Comparison of ENCODE assay signal across 6 cellular contexts in genomic region chr2:70633508-70633907, GRCh38.
"Had no signal": no experiment of that assay in that cellular context is flagged by ENCODE, and none has a peak within 500 bp of the region (broad histone marks: within the 10 kb centered on the region; RNA-seq: fewer than 3 reads in every experiment).

No MANE protein-coding gene starts in this region.

- DNase-seq: IMR-90, KBM-7, KG1 had no signal

- H3K4me3 ChIP-seq: K562 had no signal

- H3K27ac ChIP-seq: HL-60, KMS-11 had no signal
